In the genomic region with DNA sequence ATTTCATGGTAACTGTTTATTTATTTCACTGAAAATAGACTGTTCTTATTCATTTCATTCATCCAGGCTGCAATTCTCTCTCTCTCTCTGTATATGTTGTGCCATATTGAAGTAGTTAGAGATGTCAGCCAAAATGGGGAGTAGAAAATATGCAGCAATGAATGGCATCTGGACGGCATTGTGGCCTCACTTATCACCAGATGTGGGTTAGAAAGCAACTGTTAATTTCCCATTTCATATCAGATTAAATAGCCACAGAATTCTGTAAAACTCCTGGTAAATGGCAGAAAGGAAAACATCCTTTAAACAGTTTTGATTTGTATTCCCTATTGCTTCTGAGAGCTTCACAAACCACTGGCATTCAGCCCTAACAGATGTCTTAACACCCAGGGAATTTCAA, we compare ENCODE assay signal across 30 cellular contexts.
DNase-seq lines count a peak whose midpoint lies in the region; ATAC-seq and TF ChIP-seq lines count a peak whose summit lies in the region.
"Had no signal": no experiment of that assay in that cellular context is flagged by ENCODE, and none has a peak within 500 bp of the region (broad histone marks: within the 10 kb centered on the region; RNA-seq: fewer than 3 reads in every experiment).

No MANE protein-coding gene starts in this region.

- ATAC-seq in GM23338: no peak
- ATAC-seq in GM19035 (IDR thresholded peaks at IDR 0.05; ENCODE audit: unreplicated experiment): no peak
- ATAC-seq: activated naive CD4-positive, alpha-beta T cell treated with anti-CD3 and anti-CD28 coated beads, Interleukin-2, amount 50 U/mL, for 72 hours; gastrocnemius medialis; left lobe of liver; naive thymus-derived CD8-positive, alpha-beta T cell had no signal

- H2AFZ ChIP-seq in GM23338 (no peak overlapping the region), neural progenitor cell (replicated peaks) (peak overlapping the region; percentile 48)
- H2AFZ ChIP-seq: hepatocyte had no signal

- H3K79me2 ChIP-seq in GM23338 (replicated peaks; ENCODE audit: insufficient read depth) (no peaks in the 10 kb centered on the region), neural progenitor cell (ENCODE audit: low read depth) (no peaks in the 10 kb centered on the region)
- H3K79me2 ChIP-seq: hepatocyte had no signal

- H3K4me1 Mint-ChIP-seq in GM23338: peaks cover 8% of the 10 kb centered on the region
- H3K4me1 Mint-ChIP-seq in neural progenitor cell: peaks cover 4% of the 10 kb centered on the region
- H3K4me1 Mint-ChIP-seq: activated CD4-positive, alpha-beta memory T cell treated with anti-CD3 and anti-CD28 coated beads, Interleukin-2, amount 10 ng/mL, durations not matched to agents 7 days and 5 days had no signal

- H3K27ac Mint-ChIP-seq in GM23338 (peak overlapping the region; percentile 19; the same call in 1 of the 2 replicates), neural progenitor cell (no peak overlapping the region)
- H3K27ac Mint-ChIP-seq: activated CD4-positive, alpha-beta memory T cell treated with anti-CD3 and anti-CD28 coated beads, Interleukin-2, amount 10 ng/mL, durations not matched to agents 7 days and 5 days; activated naive CD4-positive, alpha-beta T cell treated with anti-CD3 and anti-CD28 coated beads, Interleukin-2, amount 50 U/mL, for 72 hours; naive thymus-derived CD8-positive, alpha-beta T cell had no signal

- H3K9me3 Mint-ChIP-seq in GM23338 (no peaks in the 10 kb centered on the region), neural progenitor cell (no peaks in the 10 kb centered on the region)

- H4K20me1 ChIP-seq in GM23338 (replicated peaks; ENCODE audit: insufficient read depth) (no peaks in the 10 kb centered on the region), neural progenitor cell (ENCODE audit: low read depth) (no peaks in the 10 kb centered on the region)

- H3F3A ChIP-seq in GM23338 (replicated peaks; ENCODE audit: low read depth): no peaks in the 10 kb centered on the region
- H3F3A ChIP-seq in neural progenitor cell (ENCODE audit: low read depth): no peaks in the 10 kb centered on the region

- no peaks in the 10 kb centered on the region for H3K9me3 ChIP-seq in neural progenitor cell (ENCODE audit: low read depth)
- H3K9me3 ChIP-seq: ascending aorta, gastrocnemius medialis, tibial artery had no signal

- DNase-seq in GM23338 (ENCODE audit: low spot score) (peak; percentile 18), amniotic epithelial cell (ENCODE audit: low read depth) (peak; percentile 87), fibroblast of gingiva (ENCODE audit: low read depth) (peak; percentile 70), neural progenitor cell (ENCODE audit: low spot score) (no peak), DMS114 treated with DMSO at 0.1 percent for 48 hours (lab: John Stamatoyannopoulos, UW; ENCODE audit: unreplicated experiment) (no peak), AML-193 (lab: John Stamatoyannopoulos, UW) (no peak), GM13976 (ENCODE audit: low spot score) (no peak)
- DNase-seq: ACHN; activated CD4-positive, alpha-beta memory T cell treated with anti-CD3 and anti-CD28 coated beads, Interleukin-2, amount 10 ng/mL, durations not matched to agents 7 days and 5 days; activated CD4-positive, CD25-positive, alpha-beta regulatory T cell treated with anti-CD3 and anti-CD28 coated beads, Interleukin-2, amount 50 U/mL, for 72 hours; activated CD8-positive, alpha-beta memory T cell treated with anti-CD3 and anti-CD28 coated beads, Interleukin-2, amount 50 U/mL, for 48 hours; cerebellar nuclear complex; DMS53; erythroblast; gastrocnemius medialis; naive thymus-derived CD8-positive, alpha-beta T cell; NCI-H1417 treated with DMSO at 0.1 percent for 48 hours; NCI-H446 treated with DMSO at 0.1 percent for 48 hours; NCI-H82; stimulated activated CD8-positive, alpha-beta memory T cell treated with anti-CD3 and anti-CD28 coated beads, Interleukin-4, amount 100 ng/mL, for 48 hours; T-helper 2 cell; tibial artery had no signal

- H3K36me3 ChIP-seq in GM23338 (ENCODE audit: insufficient read depth) (no peaks in the 10 kb centered on the region), neural progenitor cell (no peaks in the 10 kb centered on the region)
- H3K36me3 ChIP-seq: ascending aorta, gastrocnemius medialis, tibial artery had no signal

- H3K4me2 ChIP-seq in GM23338: no peak overlapping the region
- no peak overlapping the region for H3K4me2 ChIP-seq in neural progenitor cell
- H3K4me2 ChIP-seq: hepatocyte, KMS-11 had no signal

- H3K9ac ChIP-seq in neural progenitor cell: no peak overlapping the region
- H3K9ac ChIP-seq: KMS-11 had no signal

- H3K4me1 ChIP-seq in GM23338 (ENCODE audit: insufficient read depth) (peaks cover 10% of the 10 kb centered on the region; the same call in 1 of the 2 replicates), neural progenitor cell (no peaks in the 10 kb centered on the region)
- H3K4me1 ChIP-seq: ascending aorta, gastrocnemius medialis, tibial artery had no signal

- no peaks in the 10 kb centered on the region for H3K27me3 ChIP-seq in GM23338 (ENCODE audit: insufficient read depth)
- no peaks in the 10 kb centered on the region for H3K27me3 ChIP-seq in neural progenitor cell
- H3K27me3 ChIP-seq: ascending aorta, gastrocnemius medialis, hepatocyte, tibial artery had no signal

- H3K27me3 Mint-ChIP-seq in GM23338 (ENCODE audit: insufficient read depth, low read depth, poor library complexity): no peaks in the 10 kb centered on the region
- no peaks in the 10 kb centered on the region for H3K27me3 Mint-ChIP-seq in neural progenitor cell (ENCODE audit: insufficient read depth, low read depth)
- H3K27me3 Mint-ChIP-seq: activated CD4-positive, alpha-beta memory T cell treated with anti-CD3 and anti-CD28 coated beads, Interleukin-2, amount 10 ng/mL, durations not matched to agents 7 days and 5 days; naive thymus-derived CD8-positive, alpha-beta T cell had no signal

- no peaks in the 10 kb centered on the region for H3K9me2 ChIP-seq in GM23338 (ENCODE audit: insufficient read depth)

- no peaks in the 10 kb centered on the region for H3K36me3 Mint-ChIP-seq in GM23338 (ENCODE audit: low read depth)
- H3K36me3 Mint-ChIP-seq in neural progenitor cell: no peaks in the 10 kb centered on the region
- H3K36me3 Mint-ChIP-seq: activated naive CD4-positive, alpha-beta T cell treated with anti-CD3 and anti-CD28 coated beads, Interleukin-2, amount 50 U/mL, for 72 hours; naive thymus-derived CD8-positive, alpha-beta T cell had no signal

- TF ChIP-seq CTCF in GM23338 (conservative IDR thresholded peaks at IDR 0.05; ENCODE audit: low read depth in 2 of 2) (no peak), neural progenitor cell (IDR thresholded peaks at IDR 0.05) (no peak), GM13976 (IDR thresholded peaks at IDR 0.05; ENCODE audit: borderline replicate concordance, control extremely low read depth, extremely low read depth, insufficient read depth, missing control alignments) (no peak)

- H3K27ac ChIP-seq in GM23338 (ENCODE audit: low read depth) (no peak overlapping the region), neural progenitor cell (no peak overlapping the region)
- H3K27ac ChIP-seq: ascending aorta, gastrocnemius medialis, hepatocyte, KMS-11, RWPE1, skin epidermis, tibial artery had no signal

- H3K4me3 Mint-ChIP-seq in GM23338 (no peak overlapping the region), neural progenitor cell (no peak overlapping the region)
- H3K4me3 Mint-ChIP-seq: activated CD4-positive, alpha-beta memory T cell treated with anti-CD3 and anti-CD28 coated beads, Interleukin-2, amount 10 ng/mL, durations not matched to agents 7 days and 5 days; naive thymus-derived CD8-positive, alpha-beta T cell had no signal

- H3K4me3 ChIP-seq in GM23338 (no peak overlapping the region), neural progenitor cell (no peak overlapping the region)
- H3K4me3 ChIP-seq: ascending aorta, gastrocnemius medialis, hepatocyte, skin epidermis, tibial artery had no signal

- in situ Hi-C loops in GM13976 (cut with MboI; ENCODE audit: low sequenced_read_pairs, unreplicated experiment): no loop called here

TF ChIP-seq in GM23338, 12 proteins besides CTCF, POLR2A, EP300 and RAD21:
- 0 out of 2 replicates have a peak, but pooled peaks have one; percentile 8 for TF ChIP-seq NANOG (IDR thresholded peaks at IDR 0.05; ENCODE audit: borderline replicate concordance)
- TF ChIP-seq ZNF331 (CRISPR knock-in tag; IDR thresholded peaks at IDR 0.05; ENCODE audit: low read depth): no peak
TF ChIP-seq in GM23338: peak in this region for 1.

Comparison
In these comparisons a context has a peak if more than half of its experiments do, and no peak if none do; other contexts are left out.
1. DNase-seq: peak in GM23338 (single experiment), amniotic epithelial cell (single experiment) and fibroblast of gingiva (single experiment); none in neural progenitor cell (single experiment), DMS114 treated with DMSO at 0.1 percent for 48 hours (single experiment), AML-193 (0 of 2) and GM13976 (single experiment).